15 cellular contexts compared by ENCODE assay signal in genomic region chr20:48609491-48609978, GRCh38.
A peak's percentile ranks its signal among the peaks of the same experiment; 100 is the strongest.
DNase-seq lines count a peak whose midpoint lies in the region; ATAC-seq, FAIRE-seq and TF ChIP-seq lines count a peak whose summit lies in the region.
"Had no signal": no experiment of that assay in that cellular context is flagged by ENCODE, and none has a peak within 500 bp of the region (broad histone marks: within the 10 kb centered on the region; RNA-seq: fewer than 3 reads in every experiment).

No MANE protein-coding gene starts in this region.

- H3K4me1 ChIP-seq in gastrocnemius medialis, result no peaks in the 10 kb centered on the region
- H3K4me1 ChIP-seq: sigmoid colon had no signal

- H3K27ac ChIP-seq in gastrocnemius medialis, result no peak overlapping the region
- H3K27ac ChIP-seq: BLaER1 treated with 17β-estradiol and CSF1 and Interleukin-3, amounts not matched to agents 10 nM and 100 nM; KMS-11; sigmoid colon had no signal

- TF ChIP-seq CTCF in gastrocnemius medialis (IDR thresholded peaks at IDR 0.05 in 4 of 5, conservative IDR thresholded peaks at IDR 0.05 in 1 of 5), result no peak

- peaks cover 9% of the 10 kb centered on the region for H3K27me3 Mint-ChIP-seq in T-helper 17 cell

- in situ Hi-C loops in gastrocnemius medialis (cut with MboI; ENCODE audit: low sequenced_read_pairs in 4 of 4), result loop anchor here in 3 of 4 donors (25.0 kb wide), 2 partner anchors 822 to 1422 kb away; partner anchors contain the start of gene SULF2 (in 1 of the 3)

- H3K4me3 ChIP-seq in gastrocnemius medialis, result no peak overlapping the region
- H3K4me3 ChIP-seq: BLaER1 treated with 17β-estradiol and CSF1 and Interleukin-3, amounts not matched to agents 10 nM and 100 nM; mucosa of descending colon; sigmoid colon had no signal

- TF ChIP-seq POLR2A in GM12892 (IDR thresholded peaks at IDR 0.05; ENCODE audit: low read depth, low read length), result no peak
- TF ChIP-seq POLR2A in gastrocnemius medialis (IDR thresholded peaks at IDR 0.05), result no peak

- ATAC-seq in HG02852 (IDR thresholded peaks at IDR 0.05; ENCODE audit: unreplicated experiment) (peak; percentile 60), T-helper 17 cell (peak; percentile 42), gastrocnemius medialis (no peak)
- ATAC-seq: mucosa of descending colon had no signal

- intact Hi-C loops in gastrocnemius medialis (cut with DNase I; ENCODE audit: low total_unique reads), result no loop called here

- H3K27ac Mint-ChIP-seq in T-helper 17 cell, result peak overlapping the region; percentile 4

- H3K9me3 ChIP-seq in T-helper 17 cell (ENCODE audit: control insufficient read depth, low read length, poor library complexity, severe bottlenecking), result no peaks in the 10 kb centered on the region
- no peaks in the 10 kb centered on the region for H3K9me3 ChIP-seq in gastrocnemius medialis
- H3K9me3 ChIP-seq: BLaER1 treated with 17β-estradiol and CSF1 and Interleukin-3, amounts not matched to agents 10 nM and 100 nM; mucosa of descending colon; sigmoid colon had no signal

- no peak overlapping the region for H3K4me3 Mint-ChIP-seq in T-helper 17 cell

- FAIRE-seq in GM12892 (lab: Jason Lieb, UNC), result peak; percentile 86
- FAIRE-seq: endometrium had no signal

- no peaks in the 10 kb centered on the region for H3K36me3 ChIP-seq in gastrocnemius medialis
- H3K36me3 ChIP-seq: BLaER1 treated with 17β-estradiol and CSF1 and Interleukin-3, amounts not matched to agents 10 nM and 100 nM; sigmoid colon had no signal

- H3K27me3 ChIP-seq in gastrocnemius medialis, result no peaks in the 10 kb centered on the region
- H3K27me3 ChIP-seq: BLaER1 treated with 17β-estradiol and CSF1 and Interleukin-3, amounts not matched to agents 10 nM and 100 nM; sigmoid colon had no signal

- H3K4me1 Mint-ChIP-seq in T-helper 17 cell, result peaks cover 18% of the 10 kb centered on the region

- no peak for DNase-seq in GM12892 (ENCODE audit: insufficient read length)
- DNase-seq in GM19238 (ENCODE audit: insufficient read length, low spot score), result peak; percentile 41
- DNase-seq in T-helper 17 cell, result no peak
- DNase-seq in GF-D8 (lab: John Stamatoyannopoulos, UW), result no peak
- no peak for DNase-seq in gastrocnemius medialis
- DNase-seq in DMS153 (lab: John Stamatoyannopoulos, UW), result no peak
- DNase-seq in HuH-7.5 (ENCODE audit: low spot score), result no peak
- DNase-seq: NCI-H2171, SHP77 treated with DMSO at 0.1 percent for 48 hours had no signal

- no peaks in the 10 kb centered on the region for H3K36me3 Mint-ChIP-seq in T-helper 17 cell (ENCODE audit: low read depth)

Comparison
In these comparisons a context has a peak if more than half of its experiments do, and no peak if none do; other contexts are left out.
1. ATAC-seq: peak in HG02852 (single experiment) and T-helper 17 cell (single experiment); none in gastrocnemius medialis (0 of 2).